Comparison of ENCODE assay signal across 27 cellular contexts in genomic region chr2:238894950-238895298, GRCh38. TPM values are rescaled to one million over a fixed set of nuclear protein-coding genes. Genes with fewer than 3 reads are reported as not detected.
DNase-seq lines count a peak whose midpoint lies in the region; ATAC-seq and TF ChIP-seq lines count a peak whose summit lies in the region.
"Had no signal": no experiment of that assay in that cellular context is flagged by ENCODE, and none has a peak within 500 bp of the region (broad histone marks: within the 10 kb centered on the region; RNA-seq: fewer than 3 reads in every experiment).

No MANE protein-coding gene starts in this region.

- H3K27ac Mint-ChIP-seq in CD14-positive monocyte: no peak overlapping the region
- H3K27ac Mint-ChIP-seq: activated naive CD8-positive, alpha-beta T cell treated with anti-CD3 and anti-CD28 coated beads for 36 hours had no signal

- no peaks in the 10 kb centered on the region for H3K4me1 Mint-ChIP-seq in CD14-positive monocyte
- H3K4me1 Mint-ChIP-seq: activated naive CD8-positive, alpha-beta T cell treated with anti-CD3 and anti-CD28 coated beads for 36 hours had no signal

- no peak overlapping the region for H2AFZ ChIP-seq in fibroblast of lung (ENCODE audit: low read length)
- H2AFZ ChIP-seq: neural progenitor cell had no signal

- no peak for ATAC-seq in HG03039 (IDR thresholded peaks at IDR 0.05; ENCODE audit: unreplicated experiment)
- ATAC-seq: body of pancreas had no signal

- no peaks in the 10 kb centered on the region for H3K9me3 ChIP-seq in fibroblast of lung (ENCODE audit: control insufficient read depth, insufficient read depth, low read depth, low read length)
- H3K9me3 ChIP-seq: body of pancreas, lower lobe of right lung, psoas muscle, upper lobe of right lung had no signal

- H3K4me1 ChIP-seq in fibroblast of lung (ENCODE audit: control insufficient read depth, extremely low read depth, insufficient read depth, low read length): peaks cover 46% of the 10 kb centered on the region
- H3K4me1 ChIP-seq: body of pancreas, lower lobe of right lung, psoas muscle, upper lobe of right lung had no signal

- no peak for DNase-seq in AG10803 (ENCODE audit: low read depth)
- peak; percentile 44 for DNase-seq in NCI-H1694 (lab: John Stamatoyannopoulos, UW)
- DNase-seq in fibroblast of lung (ENCODE audit: low read depth in 2 of 2): no peak
- peak; percentile 80 for DNase-seq in posterior vena cava (ENCODE audit: low spot score)
- no peak for DNase-seq in T-helper 2 cell
- DNase-seq in CD14-positive monocyte (ENCODE audit: low spot score): no peak
- DNase-seq in occipital lobe (lab: John Stamatoyannopoulos, UW): no peak
- DNase-seq: activated CD4-positive, alpha-beta T cell treated with anti-CD3 and anti-CD28 coated beads, Interleukin-2, amount 50 U/mL, for 48 hours; activated CD8-positive, alpha-beta memory T cell treated with anti-CD3 and anti-CD28 coated beads, Interleukin-2, amount 50 U/mL, for 48 hours; activated naive CD8-positive, alpha-beta T cell treated with anti-CD3 and anti-CD28 coated beads for 36 hours; body of pancreas; DMS79 treated with DMSO at 0.1 percent for 48 hours; effector memory CD4-positive, alpha-beta T cell; islet precursor cell; lower lobe of right lung; NCI-H1092 treated with DMSO at 0.1 percent for 48 hours; NCI-H2081; NCI-H226; NCI-H774; psoas muscle; stimulated activated CD8-positive, alpha-beta memory T cell treated with anti-CD3 and anti-CD28 coated beads, Interleukin-4, amount 100 ng/mL, for 48 hours; T-helper 9 cell; upper lobe of right lung had no signal

- peak overlapping the region; percentile 74 for H3K27ac ChIP-seq in fibroblast of lung (ENCODE audit: insufficient read depth, low read length)
- H3K27ac ChIP-seq: body of pancreas, lower lobe of right lung, neural progenitor cell, psoas muscle, upper lobe of right lung had no signal

- H3K4me2 ChIP-seq in fibroblast of lung (ENCODE audit: extremely low read depth, insufficient read depth, low read length): peak overlapping the region; percentile 44

- TF ChIP-seq CTCF in AG10803 (conservative IDR thresholded peaks at IDR 0.05; ENCODE audit: low read length): no peak
- no peak for TF ChIP-seq CTCF in fibroblast of lung (conservative IDR thresholded peaks at IDR 0.05 in 1 of 2, IDR thresholded peaks at IDR 0.05 in 1 of 2; ENCODE audit: low read depth in 1 of 2, low read length in 2 of 2)
- no peak for TF ChIP-seq CTCF in CD14-positive monocyte (IDR thresholded peaks at IDR 0.05)

- H3K4me3 Mint-ChIP-seq in CD14-positive monocyte: no peak overlapping the region
- H3K4me3 Mint-ChIP-seq: activated naive CD8-positive, alpha-beta T cell treated with anti-CD3 and anti-CD28 coated beads for 36 hours; neural progenitor cell; WTC11 had no signal

- H3K36me3 Mint-ChIP-seq in CD14-positive monocyte: no peaks in the 10 kb centered on the region
- H3K36me3 Mint-ChIP-seq: activated naive CD8-positive, alpha-beta T cell treated with anti-CD3 and anti-CD28 coated beads for 36 hours; neural progenitor cell; WTC11 had no signal

- H3K79me2 ChIP-seq in fibroblast of lung (ENCODE audit: control insufficient read depth, insufficient read depth, low read length): peaks cover 83% of the 10 kb centered on the region

- no peak overlapping the region for H3K9ac ChIP-seq in fibroblast of lung (ENCODE audit: insufficient read depth, low read length)
- H3K9ac ChIP-seq: neural progenitor cell had no signal

- peaks cover 9 to 19% (median 10%) of the 10 kb centered on the region in 3 donors for H3K27me3 Mint-ChIP-seq in CD14-positive monocyte (ENCODE audit: low read depth in 3 of 3)

- intact Hi-C loops in posterior vena cava (cut with DNase I): no loop called here
- intact Hi-C loops in CD14-positive monocyte (cut with micrococcal nuclease): no loop called here

- no peaks in the 10 kb centered on the region for H4K20me1 ChIP-seq in fibroblast of lung (ENCODE audit: control insufficient read depth, extremely low read depth, insufficient read depth, low read length)

- H3K27me3 ChIP-seq in fibroblast of lung (ENCODE audit: control insufficient read depth, insufficient read depth, low read length): no peaks in the 10 kb centered on the region
- H3K27me3 ChIP-seq: body of pancreas, neural progenitor cell, upper lobe of right lung had no signal

- H3K4me3 ChIP-seq in AG10803 (ENCODE audit: low read length) (peak overlapping the region; percentile 8; the same call in 1 of the 2 replicates), fibroblast of lung (replicated peaks in 1 of 4; ENCODE audit: control extremely low read depth in 1 of 4, insufficient read depth in 1 of 4, low read depth in 3 of 4, low read length in 4 of 4) (no peak overlapping the region)
- H3K4me3 ChIP-seq: body of pancreas, lower lobe of right lung, neural progenitor cell, psoas muscle, upper lobe of right lung had no signal

- peaks cover 10% of the 10 kb centered on the region for H3K36me3 ChIP-seq in fibroblast of lung (ENCODE audit: control insufficient read depth, insufficient read depth, low read length)
- H3K36me3 ChIP-seq: lower lobe of right lung, neural progenitor cell, upper lobe of right lung had no signal

- H3K9me3 Mint-ChIP-seq in CD14-positive monocyte: peaks cover 0 to 1% (median 0%) of the 10 kb centered on the region in 7 donors
- H3K9me3 Mint-ChIP-seq: activated naive CD8-positive, alpha-beta T cell treated with anti-CD3 and anti-CD28 coated beads for 36 hours; WTC11 had no signal

RNA-seq across cellular contexts. Expression of gene TWIST2, which starts 47.0 kb away (rescaled TPM):
- total RNA-seq in fibroblast of lung (36.0 and 118 TPM in 2 replicates), posterior vena cava (10 to 100 TPM; 18.6 to 23.0 TPM), occipital lobe (0.16 TPM)
- polyA plus RNA-seq in fibroblast of lung (85.2 and 97.7 TPM in 2 replicates), CD14-positive monocyte (under 1 TPM; 0.43 to 0.49 TPM)
- 83.8 and 115 TPM in 2 replicates for polyA plus RNA-seq in fibroblast of lung (2012)
- 24.2 and 33.9 TPM in 2 replicates for polyA minus RNA-seq in fibroblast of lung (ENCODE audit: low replicate concordance)
- total RNA-seq: A673; activated naive CD8-positive, alpha-beta T cell treated with anti-CD3 and anti-CD28 coated beads for 36 hours had no signal

Comparison
In these comparisons a context has a peak if more than half of its experiments do, and no peak if none do; other contexts are left out.
1. DNase-seq: peak in NCI-H1694 (single experiment) and posterior vena cava (single experiment); none in AG10803 (single experiment), fibroblast of lung (0 of 2), T-helper 2 cell (0 of 5), CD14-positive monocyte (single experiment) and occipital lobe (single experiment).
2. RNA of gene TWIST2, which starts 47.0 kb away (total RNA-seq): 36.0 to 118 TPM in fibroblast of lung and 18.6 to 23.0 TPM in posterior vena cava; 0.16 TPM in occipital lobe (single experiment); every median in the first group is over 10 times any median in the second.